In the genomic region with DNA sequence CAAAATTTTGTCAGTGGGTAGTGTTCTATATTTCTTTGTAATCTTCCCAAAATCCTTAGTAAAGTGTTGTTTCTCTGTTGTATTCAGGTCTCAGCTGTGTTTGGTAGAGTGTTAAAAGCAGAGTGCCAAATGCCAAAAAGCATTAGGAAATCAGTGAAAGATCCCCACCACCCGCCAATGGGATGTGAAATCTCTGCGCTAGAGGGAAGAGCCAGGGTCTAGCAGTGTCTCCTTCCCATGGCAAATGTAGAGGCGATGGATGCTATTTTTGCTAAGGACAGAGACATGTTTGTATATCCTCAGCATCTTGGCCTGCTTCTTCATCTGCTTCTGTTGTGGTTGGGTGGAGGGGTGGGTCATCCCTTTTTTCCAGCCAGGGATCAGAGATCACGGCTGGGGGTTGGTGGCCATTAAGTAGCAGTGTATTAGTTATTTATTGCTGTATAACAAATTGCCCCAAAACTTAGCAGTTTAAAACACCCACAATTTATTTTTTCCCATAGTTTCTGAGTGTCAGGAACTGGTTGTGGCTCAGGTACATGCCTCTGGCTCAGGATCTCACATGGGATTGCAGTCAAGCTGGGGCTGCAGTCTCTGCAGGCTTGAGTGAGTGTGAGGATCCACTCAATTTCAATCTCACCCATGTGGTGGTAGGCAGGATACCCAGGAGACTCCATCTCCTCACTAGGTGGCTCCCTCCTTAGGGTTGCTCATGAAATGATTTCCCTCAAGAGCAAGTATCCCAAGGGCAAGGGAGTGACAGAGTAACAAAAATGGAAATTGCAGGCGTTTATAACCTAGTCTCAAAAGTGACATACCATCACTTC, we compare ENCODE assay signal across 33 cellular contexts.
"Had no signal": no experiment of that assay in that cellular context is flagged by ENCODE, and none has a peak within 500 bp of the region (broad histone marks: within the 10 kb centered on the region; RNA-seq: fewer than 3 reads in every experiment).

No MANE protein-coding gene starts in this region.

- H3K27ac ChIP-seq: adrenal gland, Peyer's patch, WERI-Rb-1 had no signal

- H3K27ac Mint-ChIP-seq: activated CD4-positive, alpha-beta memory T cell treated with anti-CD3 and anti-CD28 coated beads for 36 hours; activated CD4-positive, alpha-beta T cell treated with anti-CD3 and anti-CD28 coated beads for 36 hours; activated naive CD4-positive, alpha-beta T cell treated with anti-CD3 and anti-CD28 coated beads for 36 hours; activated naive CD4-positive, alpha-beta T cell treated with anti-CD3 and anti-CD28 coated beads, Interleukin-2, amount 50 U/mL, for 72 hours; activated T-helper 1 cell treated with anti-CD3 and anti-CD28 coated beads, Interleukin-12 subunit alpha, Interleukin-12 subunit beta, Interleukin-2, Interleukin-4 antibody, amounts not matched to agents 30 ng/mL and 10 ng/mL and 1 ng/mL, durations not matched to agents 14 hours and 24 hours and 36 hours; brain had no signal

- H3K27me3 ChIP-seq: adrenal gland, Peyer's patch had no signal

- H3K27me3 Mint-ChIP-seq: activated CD4-positive, alpha-beta memory T cell treated with anti-CD3 and anti-CD28 coated beads for 36 hours; activated CD4-positive, alpha-beta T cell treated with anti-CD3 and anti-CD28 coated beads for 36 hours; brain had no signal

- H3K4me3 ChIP-seq: adrenal gland, Peyer's patch had no signal

- FAIRE-seq: bronchial epithelial cell had no signal

- H3K4me1 ChIP-seq: adrenal gland, Peyer's patch had no signal

- H3K9me3 Mint-ChIP-seq: activated CD4-positive, alpha-beta memory T cell treated with anti-CD3 and anti-CD28 coated beads for 36 hours; activated naive CD4-positive, alpha-beta T cell treated with anti-CD3 and anti-CD28 coated beads for 36 hours; activated T-cell treated with anti-CD3 and anti-CD28 coated beads, Interleukin-2, amount 50 U/mL, for 4 hours; activated T-helper 1 cell treated with anti-CD3 and anti-CD28 coated beads, Interleukin-12 subunit alpha, Interleukin-12 subunit beta, Interleukin-2, Interleukin-4 antibody, amounts not matched to agents 30 ng/mL and 10 ng/mL and 1 ng/mL, durations not matched to agents 14 hours and 24 hours and 36 hours had no signal

- H3K36me3 Mint-ChIP-seq: activated CD4-positive, alpha-beta memory T cell treated with anti-CD3 and anti-CD28 coated beads for 36 hours; activated naive CD4-positive, alpha-beta T cell treated with anti-CD3 and anti-CD28 coated beads, Interleukin-2, amount 50 U/mL, for 72 hours; brain had no signal

- H3K4me3 Mint-ChIP-seq: activated CD4-positive, alpha-beta memory T cell treated with anti-CD3 and anti-CD28 coated beads for 36 hours; activated CD4-positive, alpha-beta T cell treated with anti-CD3 and anti-CD28 coated beads for 36 hours; activated naive CD4-positive, alpha-beta T cell treated with anti-CD3 and anti-CD28 coated beads for 36 hours; activated T-cell treated with anti-CD3 and anti-CD28 coated beads, Interleukin-2, amount 50 U/mL, for 4 hours; activated T-helper 1 cell treated with anti-CD3 and anti-CD28 coated beads, Interleukin-12 subunit alpha, Interleukin-12 subunit beta, Interleukin-2, Interleukin-4 antibody, amounts not matched to agents 30 ng/mL and 10 ng/mL and 1 ng/mL, durations not matched to agents 14 hours and 24 hours and 36 hours; brain had no signal

- H3K9me3 ChIP-seq: adrenal gland, Peyer's patch had no signal

- H3K36me3 ChIP-seq: adrenal gland, Peyer's patch, WERI-Rb-1 had no signal

- ATAC-seq: activated CD4-positive, alpha-beta T cell treated with anti-CD3 and anti-CD28 coated beads for 36 hours; activated naive CD4-positive, alpha-beta T cell treated with anti-CD3 and anti-CD28 coated beads, Interleukin-2, amount 50 U/mL, for 72 hours; activated T-cell treated with anti-CD3 and anti-CD28 coated beads, Interleukin-2, amount 50 U/mL, for 4 hours; PC-3 had no signal

- H3K4me1 Mint-ChIP-seq: activated CD4-positive, alpha-beta T cell treated with anti-CD3 and anti-CD28 coated beads for 36 hours had no signal

- DNase-seq: activated CD4-positive, alpha-beta memory T cell treated with anti-CD3 and anti-CD28 coated beads for 36 hours; activated CD4-positive, alpha-beta T cell treated with anti-CD3 and anti-CD28 coated beads for 36 hours; activated CD4-positive, alpha-beta T cell treated with anti-CD3 and anti-CD28 coated beads, Interleukin-2, amount 50 U/mL, for 1 hour; activated CD8-positive, alpha-beta memory T cell treated with anti-CD3 and anti-CD28 coated beads, Interleukin-2, amount 50 U/mL, for 4 hours; activated gamma-delta T cell treated with Interleukin-2 at 50 U/mL for 16 hours; activated naive CD4-positive, alpha-beta T cell treated with anti-CD3 and anti-CD28 coated beads for 36 hours; activated T-cell treated with anti-CD3 and anti-CD28 coated beads for 4 hours; activated T-cell treated with anti-CD3 and anti-CD28 coated beads, Interleukin-2, amount 50 U/mL, for 4 hours; adrenal gland; anterior cingulate cortex; caudate nucleus; Karpas-422; KBM-7; NCI-H1105 treated with DMSO at 0.1 percent for 48 hours; NCI-H1436; NCI-H1694; NCI-H1930; NCI-H2081 treated with DMSO at 0.1 percent for 48 hours; NCI-H226; NCI-H446 treated with DMSO at 0.1 percent for 48 hours; NCI-H524; NCI-H748 treated with DMSO at 0.1 percent for 48 hours; NK-92 treated with Interleukin-12 subunit alpha and Interleukin-12 subunit beta, amount 100 ng/mL, for 24 hours; PC-3; Peyer's patch; RPMI8226; SIG-M5; T1000; WERI-Rb-1 had no signal
